ENCODE assay signal across 8 cellular contexts in the genomic region with DNA sequence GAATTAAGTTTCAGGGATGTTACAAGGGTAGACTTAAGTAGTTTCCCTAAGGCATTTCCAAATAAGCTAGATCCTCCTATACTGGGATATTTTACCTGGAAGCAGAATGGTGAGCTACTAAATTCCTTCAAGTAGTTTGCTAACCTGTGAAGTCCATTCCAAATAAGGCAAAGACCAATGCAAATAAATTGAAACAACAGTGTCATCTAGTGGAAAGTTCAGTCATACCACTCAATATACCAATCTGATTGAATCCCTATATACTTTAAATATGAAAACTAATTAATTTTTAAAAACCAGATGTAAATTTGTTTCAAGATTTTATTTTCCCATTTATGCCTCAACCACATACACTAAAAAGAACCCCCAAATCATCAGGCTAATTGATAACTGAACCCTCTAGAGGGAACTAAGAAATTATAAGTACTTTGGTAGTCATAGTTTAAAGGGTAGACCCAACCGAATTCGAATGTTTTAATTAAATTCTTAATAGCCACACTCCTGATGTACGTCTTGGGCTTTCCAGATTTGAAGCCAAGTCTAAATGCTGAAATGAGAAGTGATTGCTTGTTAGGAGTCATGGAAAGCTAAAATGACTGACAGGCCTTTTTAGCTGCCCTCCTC.
DNase-seq lines count a peak whose midpoint lies in the region; ATAC-seq, FAIRE-seq and TF ChIP-seq lines count a peak whose summit lies in the region.

No MANE protein-coding gene starts in this region.

- H3K9me3 ChIP-seq in neural progenitor cell (ENCODE audit: low read depth): no peaks in the 10 kb centered on the region

- DNase-seq in GM04504 (ENCODE audit: low read depth) (peak; percentile 32), NCI-H82 treated with DMSO at 0.1 percent for 48 hours (lab: John Stamatoyannopoulos, UW; ENCODE audit: unreplicated experiment) (peak; percentile 51), neural progenitor cell (ENCODE audit: low spot score) (peak; percentile 47)
- no peak for DNase-seq in NK-92 treated with Interleukin-12 subunit alpha and Interleukin-12 subunit beta, amount 100 ng/mL, for 24 hours (lab: John Stamatoyannopoulos, UW)
- no peak for DNase-seq in activated CD4-positive, CD25-positive, alpha-beta regulatory T cell (lab: John Stamatoyannopoulos, UW)

- peak; percentile 77 for TF ChIP-seq CTCF in neural progenitor cell (IDR thresholded peaks at IDR 0.05)

- no peaks in the 10 kb centered on the region for H3K27me3 ChIP-seq in neural progenitor cell

- ATAC-seq in HG03066 (IDR thresholded peaks at IDR 0.05; ENCODE audit: low read depth, unreplicated experiment) (peak; percentile 55), GM19455 (IDR thresholded peaks at IDR 0.05; ENCODE audit: unreplicated experiment) (no peak)

- H3K4me1 ChIP-seq in neural progenitor cell: no peaks in the 10 kb centered on the region

- H3K9ac ChIP-seq in neural progenitor cell: no peak overlapping the region

- no peak overlapping the region for H3K4me3 Mint-ChIP-seq in neural progenitor cell

- FAIRE-seq in endometrium (lab: Jason Lieb, UNC): peak; percentile 81

- H3K9me3 Mint-ChIP-seq in neural progenitor cell: no peaks in the 10 kb centered on the region

- H3K4me3 ChIP-seq in neural progenitor cell: no peak overlapping the region

- no peaks in the 10 kb centered on the region for H4K20me1 ChIP-seq in neural progenitor cell (ENCODE audit: low read depth)

- H3K27me3 Mint-ChIP-seq in neural progenitor cell (ENCODE audit: insufficient read depth, low read depth): no peaks in the 10 kb centered on the region

- H3K79me2 ChIP-seq in neural progenitor cell (ENCODE audit: low read depth): no peaks in the 10 kb centered on the region

- H2AFZ ChIP-seq in neural progenitor cell (replicated peaks): no peak overlapping the region

- no peak overlapping the region for H3K27ac ChIP-seq in neural progenitor cell

- no peaks in the 10 kb centered on the region for H3F3A ChIP-seq in neural progenitor cell (ENCODE audit: low read depth)

- H3K4me2 ChIP-seq in neural progenitor cell: no peak overlapping the region

- H3K27ac Mint-ChIP-seq in neural progenitor cell: no peak overlapping the region

- no peaks in the 10 kb centered on the region for H3K36me3 ChIP-seq in neural progenitor cell

- no peaks in the 10 kb centered on the region for H3K36me3 Mint-ChIP-seq in neural progenitor cell

- peaks cover 4% of the 10 kb centered on the region for H3K4me1 Mint-ChIP-seq in neural progenitor cell

Comparison
In these comparisons a context has a peak if more than half of its experiments do, and no peak if none do; other contexts are left out.
1. DNase-seq: peak in GM04504 (single experiment), NCI-H82 treated with DMSO at 0.1 percent for 48 hours (single experiment) and neural progenitor cell (single experiment); none in NK-92 treated with Interleukin-12 subunit alpha and Interleukin-12 subunit beta, amount 100 ng/mL, for 24 hours (single experiment) and activated CD4-positive, CD25-positive, alpha-beta regulatory T cell (0 of 4).